In genomic region chr1:155125511-155125945, GRCh38 we compare ENCODE assay signal across 11 cellular contexts. TPM values are rescaled to one million over a fixed set of nuclear protein-coding genes. Genes with fewer than 3 reads are reported as not detected.
DNase-seq lines count a peak whose midpoint lies in the region; ATAC-seq and TF ChIP-seq lines count a peak whose summit lies in the region.
"Had no signal": no experiment of that assay in that cellular context is flagged by ENCODE, and none has a peak within 500 bp of the region (broad histone marks: within the 10 kb centered on the region; RNA-seq: fewer than 3 reads in every experiment).

No MANE protein-coding gene starts in this region.

- no peak for TF ChIP-seq EP300 in transverse colon (IDR thresholded peaks at IDR 0.05; ENCODE audit: low read depth)

- 52% methylated on average over 11 of the region's 11 CpGs; no CpG with 5 or more reads in 1 of the 2 donors for WGBS in transverse colon (ENCODE audit: low coverage in 1 of 2), 2 donors

- H3K9me3 ChIP-seq in mucosa of descending colon (no peaks in the 10 kb centered on the region), transverse colon (no peaks in the 10 kb centered on the region)
- H3K9me3 ChIP-seq: SK-N-SH had no signal

- peaks cover 25% of the 10 kb centered on the region for H3K4me1 ChIP-seq in mucosa of descending colon (ENCODE audit: low read depth)
- peaks cover 14 to 71% (median 61%) of the 10 kb centered on the region in 4 donors for H3K4me1 ChIP-seq in transverse colon

- POLR2A ChIA-PET in activated CD4-positive, alpha-beta memory T cell treated with anti-CD3 and anti-CD28 coated beads, Interleukin-2, amount 10 ng/mL, durations not matched to agents 7 days and 5 days (lab: Charles Lee), result interaction anchor here (1.1 kb wide), 1 partner anchor 10 kb away, joined by 3 read pairs; the partner anchor contains the start of gene SLC50A1

- CTCF ChIA-PET in activated CD4-positive, alpha-beta memory T cell treated with anti-CD3 and anti-CD28 coated beads, Interleukin-2, amount 10 ng/mL, durations not matched to agents 7 days and 5 days (lab: Charles Lee), result interaction anchor here (0.9 to 1.4 kb wide), 4 partner anchors 30 to 43 kb away, joined by 3 to 6 read pairs (median 4); no protein-coding TSS in a partner anchor

- H3K4me3 Mint-ChIP-seq in activated naive CD4-positive, alpha-beta T cell treated with anti-CD3 and anti-CD28 coated beads, Interleukin-2, amount 50 U/mL, for 24 hours, result no peak overlapping the region
- no peak overlapping the region for H3K4me3 Mint-ChIP-seq in activated CD4-positive, alpha-beta memory T cell treated with anti-CD3 and anti-CD28 coated beads, Interleukin-2, amount 10 ng/mL, durations not matched to agents 7 days and 5 days

- no peak for ATAC-seq in mucosa of descending colon
- no peak for ATAC-seq in GM21423 (IDR thresholded peaks at IDR 0.05; ENCODE audit: unreplicated experiment)
- ATAC-seq in GM19467 (IDR thresholded peaks at IDR 0.05; ENCODE audit: unreplicated experiment), result no peak

- intact Hi-C loops in dorsolateral prefrontal cortex (cut with DNase I), result loop anchor here (2.0 to 5.0 kb wide), 2 partner anchors 31 to 42 kb away; no protein-coding TSS in a partner anchor
- intact Hi-C loops in mucosa of descending colon (cut with DNase I, micrococcal nuclease), result no loop called here
- intact Hi-C loops in transverse colon (cut with DNase I; ENCODE audit: low total_unique reads), result loop anchor here (5.0 kb wide), 1 partner anchor 33 kb away; no protein-coding TSS in a partner anchor

- H3K27me3 Mint-ChIP-seq in activated naive CD4-positive, alpha-beta T cell treated with anti-CD3 and anti-CD28 coated beads, Interleukin-2, amount 50 U/mL, for 24 hours, result no peaks in the 10 kb centered on the region
- H3K27me3 Mint-ChIP-seq in activated CD4-positive, alpha-beta memory T cell treated with anti-CD3 and anti-CD28 coated beads, Interleukin-2, amount 10 ng/mL, durations not matched to agents 7 days and 5 days, result peaks cover 69% of the 10 kb centered on the region

- no peak for TF ChIP-seq CTCF in dorsolateral prefrontal cortex (IDR thresholded peaks at IDR 0.05 in 54 of 56, conservative IDR thresholded peaks at IDR 0.05 in 2 of 56; ENCODE audit: low read depth in 1 of 56, partially characterized antibody in 56 of 56)
- TF ChIP-seq CTCF in mucosa of descending colon (IDR thresholded peaks at IDR 0.05), result no peak
- TF ChIP-seq CTCF in transverse colon (IDR thresholded peaks at IDR 0.05), result peak in 1 of 5 experiments; percentile 7

- H3K4me3 ChIP-seq in dorsolateral prefrontal cortex (peak overlapping the region in 51 of 59 donors; percentile 62 to 99 (median 84)), mucosa of descending colon (no peak overlapping the region), transverse colon (no peak overlapping the region)

- H3K27ac Mint-ChIP-seq in activated naive CD4-positive, alpha-beta T cell treated with anti-CD3 and anti-CD28 coated beads, Interleukin-2, amount 50 U/mL, for 24 hours, result peak overlapping the region; percentile 51
- no peak overlapping the region for H3K27ac Mint-ChIP-seq in activated CD4-positive, alpha-beta memory T cell treated with anti-CD3 and anti-CD28 coated beads, Interleukin-2, amount 10 ng/mL, durations not matched to agents 7 days and 5 days

- no peaks in the 10 kb centered on the region for H3K9me3 Mint-ChIP-seq in activated naive CD4-positive, alpha-beta T cell treated with anti-CD3 and anti-CD28 coated beads, Interleukin-2, amount 50 U/mL, for 24 hours
- H3K9me3 Mint-ChIP-seq in activated CD4-positive, alpha-beta memory T cell treated with anti-CD3 and anti-CD28 coated beads, Interleukin-2, amount 10 ng/mL, durations not matched to agents 7 days and 5 days, result no peaks in the 10 kb centered on the region

- TF ChIP-seq POLR2A in transverse colon (IDR thresholded peaks at IDR 0.05), result no peak

- no peak for DNase-seq in activated naive CD4-positive, alpha-beta T cell (lab: John Stamatoyannopoulos, UW)
- DNase-seq in dorsolateral prefrontal cortex (peak in 4 of 10 donors; percentile 9 to 55 (median 32)), mucosa of descending colon (peak in 2 of 3 donors; percentile 62), transverse colon (no peak)
- no peak for DNase-seq in activated CD4-positive, alpha-beta memory T cell treated with anti-CD3 and anti-CD28 coated beads, Interleukin-2, amount 10 ng/mL, durations not matched to agents 7 days and 5 days
- DNase-seq: activated CD8-positive, alpha-beta memory T cell treated with anti-CD3 and anti-CD28 coated beads, Interleukin-2, amount 50 U/mL, for 4 hours; NCI-H1436 treated with DMSO at 0.1 percent for 48 hours; SK-N-SH had no signal

- H3K36me3 Mint-ChIP-seq in activated naive CD4-positive, alpha-beta T cell treated with anti-CD3 and anti-CD28 coated beads, Interleukin-2, amount 50 U/mL, for 24 hours, result no peaks in the 10 kb centered on the region
- no peaks in the 10 kb centered on the region for H3K36me3 Mint-ChIP-seq in activated CD4-positive, alpha-beta memory T cell treated with anti-CD3 and anti-CD28 coated beads, Interleukin-2, amount 10 ng/mL, durations not matched to agents 7 days and 5 days (ENCODE audit: low read depth)

- H3K27ac ChIP-seq in dorsolateral prefrontal cortex (peak overlapping the region; percentile 79 to 100 (median 98)), transverse colon (peak overlapping the region; percentile 93 to 100 (median 94))

- H3K36me3 ChIP-seq in mucosa of descending colon (ENCODE audit: low read depth) (no peaks in the 10 kb centered on the region), transverse colon (no peaks in the 10 kb centered on the region)

- peaks cover 31% of the 10 kb centered on the region for H3K4me1 Mint-ChIP-seq in activated naive CD4-positive, alpha-beta T cell treated with anti-CD3 and anti-CD28 coated beads, Interleukin-2, amount 50 U/mL, for 24 hours
- peaks cover 29% of the 10 kb centered on the region for H3K4me1 Mint-ChIP-seq in activated CD4-positive, alpha-beta memory T cell treated with anti-CD3 and anti-CD28 coated beads, Interleukin-2, amount 10 ng/mL, durations not matched to agents 7 days and 5 days

- in situ Hi-C loops in transverse colon (cut with MboI; ENCODE audit: low pct_ligation_motif_present in 1 of 4, low pct_unique_long_range_greater_than_20kb in 1 of 4, low sequenced_read_pairs in 3 of 4), result no loop called here

- H3K27me3 ChIP-seq in dorsolateral prefrontal cortex (no peaks in the 10 kb centered on the region), transverse colon (no peaks in the 10 kb centered on the region)

RNA-seq across cellular contexts. Expression of gene EFNA1, which starts 2.1 kb away (rescaled TPM):
- total RNA-seq in dorsolateral prefrontal cortex (100 to 1,000 TPM in 1 of 120 experiments, 10 to 100 TPM in 118, 1 to 10 TPM in 1; 8.7 to 144 (median 30.1) TPM), mucosa of descending colon (100 to 1,000 TPM in 2 of 3 donors, 10 to 100 TPM in 1; 46.3 to 198 (median 110) TPM), transverse colon (100 to 1,000 TPM in 1 of 4 donors, 10 to 100 TPM in 3; 18.5 to 108 (median 62.7) TPM)
- total RNA-seq in activated CD4-positive, alpha-beta memory T cell treated with anti-CD3 and anti-CD28 coated beads, Interleukin-2, amount 10 ng/mL, durations not matched to agents 7 days and 5 days, result not detected

RNA-seq across cellular contexts. Expression of gene SLC50A1, which starts 10.1 kb away (rescaled TPM):
- total RNA-seq in dorsolateral prefrontal cortex, result 10 to 100 TPM in 40 of 120 experiments, 1 to 10 TPM in 80; 4.8 to 17.0 (median 9.0) TPM
- 10 to 100 TPM; 38.7 to 95.8 (median 66.4) TPM for total RNA-seq in mucosa of descending colon
- total RNA-seq in transverse colon, result 100 to 1,000 TPM in 1 of 4 donors, 10 to 100 TPM in 2, 1 to 10 TPM in 1; 5.2 to 199 (median 44.4) TPM
- total RNA-seq in activated CD4-positive, alpha-beta memory T cell treated with anti-CD3 and anti-CD28 coated beads, Interleukin-2, amount 10 ng/mL, durations not matched to agents 7 days and 5 days, result 10 to 100 TPM; 50.4 to 52.6 TPM

RNA-seq across cellular contexts. Expression of gene DPM3, which starts 14.8 kb away (rescaled TPM):
- total RNA-seq in dorsolateral prefrontal cortex, result 10 to 100 TPM; 28.0 to 77.8 (median 52.8) TPM
- total RNA-seq in mucosa of descending colon, result 100 to 1,000 TPM in 1 of 3 donors, 10 to 100 TPM in 2; 76.3 to 106 (median 78.4) TPM
- total RNA-seq in transverse colon, result 100 to 1,000 TPM in 1 of 4 donors, 10 to 100 TPM in 2, 1 to 10 TPM in 1; 7.2 to 130 (median 62.6) TPM
- 10 to 100 TPM; 80.2 to 80.6 TPM for total RNA-seq in activated CD4-positive, alpha-beta memory T cell treated with anti-CD3 and anti-CD28 coated beads, Interleukin-2, amount 10 ng/mL, durations not matched to agents 7 days and 5 days

RNA-seq across cellular contexts. Expression of gene EFNA3, which starts 46.9 kb away (rescaled TPM):
- total RNA-seq in dorsolateral prefrontal cortex (10 to 100 TPM in 118 of 120 experiments, 1 to 10 TPM in 2; 9.3 to 41.7 (median 22.4) TPM), mucosa of descending colon (10 to 100 TPM in 1 of 3 donors, 1 to 10 TPM in 2; 2.1 to 17.4 (median 5.6) TPM), transverse colon (1 to 10 TPM; 3.4 to 7.9 (median 7.2) TPM)
- total RNA-seq in activated CD4-positive, alpha-beta memory T cell treated with anti-CD3 and anti-CD28 coated beads, Interleukin-2, amount 10 ng/mL, durations not matched to agents 7 days and 5 days, result 1 to 10 TPM; 3.9 to 4.9 TPM

RNA-seq across cellular contexts. Expression of gene KRTCAP2, which starts 47.6 kb away (rescaled TPM):
- total RNA-seq in dorsolateral prefrontal cortex, result 100 to 1,000 TPM in 14 of 120 experiments, 10 to 100 TPM in 106; 49.0 to 130 (median 82.4) TPM
- total RNA-seq in mucosa of descending colon, result 100 to 1,000 TPM; 162 to 190 (median 176) TPM
- total RNA-seq in transverse colon, result 100 to 1,000 TPM; 106 to 240 (median 131) TPM
- total RNA-seq in activated CD4-positive, alpha-beta memory T cell treated with anti-CD3 and anti-CD28 coated beads, Interleukin-2, amount 10 ng/mL, durations not matched to agents 7 days and 5 days, result 100 to 1,000 TPM; 203 to 224 TPM

Comparison
In these comparisons a context has a peak if more than half of its experiments do, and no peak if none do; other contexts are left out.
1. DNase-seq: peak in mucosa of descending colon (2 of 3); none in activated naive CD4-positive, alpha-beta T cell (0 of 4), transverse colon (single experiment) and activated CD4-positive, alpha-beta memory T cell treated with anti-CD3 and anti-CD28 coated beads, Interleukin-2, amount 10 ng/mL, durations not matched to agents 7 days and 5 days (single experiment).
2. H3K4me3 ChIP-seq: peak in dorsolateral prefrontal cortex (51 of 59); none in mucosa of descending colon (single experiment) and transverse colon (0 of 4).
3. RNA of gene EFNA1, which starts 2.1 kb away (total RNA-seq): 46.3 to 198 TPM in mucosa of descending colon, 18.5 to 108 TPM in transverse colon and 8.7 to 144 TPM in dorsolateral prefrontal cortex; not detected in activated CD4-positive, alpha-beta memory T cell treated with anti-CD3 and anti-CD28 coated beads, Interleukin-2, amount 10 ng/mL, durations not matched to agents 7 days and 5 days; every median in the first group is over 4 times any median in the second.
4. intact Hi-C loops: an anchor here in dorsolateral prefrontal cortex (2.0 to 5.0 kb wide) and transverse colon (5.0 kb wide); none called in mucosa of descending colon.